1 cellular context compared by ENCODE assay signal in the genomic region with DNA sequence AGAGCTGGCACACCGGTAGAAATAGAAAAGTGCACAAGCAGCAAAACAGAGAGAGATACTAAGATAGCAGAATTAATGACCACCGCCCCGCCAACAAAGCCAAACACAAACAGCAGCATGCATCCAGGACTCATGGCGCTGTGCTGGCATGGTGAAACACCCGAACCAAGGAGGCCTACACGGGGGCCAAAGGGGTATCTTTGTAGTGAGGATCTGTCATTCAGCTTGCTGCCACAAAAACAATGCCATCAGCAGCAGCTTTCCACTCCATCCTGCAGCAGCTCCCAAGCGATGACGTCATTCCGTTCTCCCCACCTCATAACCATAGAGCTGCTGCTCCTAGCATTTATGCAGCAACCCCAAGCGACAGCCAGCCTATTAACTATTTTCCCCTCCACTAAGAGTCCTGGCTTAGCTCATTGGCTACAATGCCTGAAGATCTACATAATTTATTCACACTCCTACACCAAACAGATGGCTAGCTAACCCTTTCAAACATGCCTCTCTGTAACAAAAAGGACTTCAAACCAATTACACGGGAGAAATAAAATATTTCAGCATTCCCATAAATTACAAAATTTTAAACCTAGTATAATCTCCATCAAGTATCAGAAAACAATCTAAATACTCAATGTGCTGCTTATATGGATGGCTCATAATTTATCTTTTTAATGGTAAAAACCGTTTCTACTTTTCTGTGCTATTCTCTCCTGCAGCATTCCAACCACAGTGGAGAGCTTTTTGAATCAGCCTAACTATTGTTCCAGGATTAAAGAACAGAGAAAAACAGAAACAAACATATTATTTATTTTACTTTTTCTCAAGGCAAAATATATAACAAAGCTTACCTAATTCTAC.
A peak's percentile ranks its signal among the peaks of the same experiment; 100 is the strongest.
TF ChIP-seq lines count a peak whose summit lies in the region.

No MANE protein-coding gene starts in this region.

TF ChIP-seq in HEK293, 187 proteins besides CTCF, POLR2A, EP300 and RAD21 (continued from another document and continues in another):
- TF ChIP-seq, protein P1, sequence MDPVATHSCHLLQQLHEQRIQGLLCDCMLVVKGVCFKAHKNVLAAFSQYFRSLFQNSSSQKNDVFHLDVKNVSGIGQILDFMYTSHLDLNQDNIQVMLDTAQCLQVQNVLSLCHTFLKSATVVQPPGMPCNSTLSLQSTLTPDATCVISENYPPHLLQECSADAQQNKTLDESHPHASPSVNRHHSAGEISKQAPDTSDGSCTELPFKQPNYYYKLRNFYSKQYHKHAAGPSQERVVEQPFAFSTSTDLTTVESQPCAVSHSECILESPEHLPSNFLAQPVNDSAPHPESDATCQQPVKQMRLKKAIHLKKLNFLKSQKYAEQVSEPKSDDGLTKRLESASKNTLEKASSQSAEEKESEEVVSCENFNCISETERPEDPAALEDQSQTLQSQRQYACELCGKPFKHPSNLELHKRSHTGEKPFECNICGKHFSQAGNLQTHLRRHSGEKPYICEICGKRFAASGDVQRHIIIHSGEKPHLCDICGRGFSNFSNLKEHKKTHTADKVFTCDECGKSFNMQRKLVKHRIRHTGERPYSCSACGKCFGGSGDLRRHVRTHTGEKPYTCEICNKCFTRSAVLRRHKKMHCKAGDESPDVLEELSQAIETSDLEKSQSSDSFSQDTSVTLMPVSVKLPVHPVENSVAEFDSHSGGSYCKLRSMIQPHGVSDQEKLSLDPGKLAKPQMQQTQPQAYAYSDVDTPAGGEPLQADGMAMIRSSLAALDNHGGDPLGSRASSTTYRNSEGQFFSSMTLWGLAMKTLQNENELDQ (tag by site-specific recombination; IDR thresholded peaks at IDR 0.05; ENCODE audit: low read depth), result no peak; the same call in 1 of the 2 replicates
- TF ChIP-seq ZNF214 (tag by site-specific recombination; IDR thresholded peaks at IDR 0.05; ENCODE audit: borderline replicate concordance) (no peak), ZNF791 (tag by site-specific recombination; IDR thresholded peaks at IDR 0.05) (no peak), ZNF133 (tag by site-specific recombination; IDR thresholded peaks at IDR 0.05) (no peak), MYNN (tag by site-specific recombination; IDR thresholded peaks at IDR 0.05; ENCODE audit: borderline replicate concordance) (peak; percentile 81), ZNF112 (tag by site-specific recombination; IDR thresholded peaks at IDR 0.05) (no peak), ZNF830 (tag by site-specific recombination; IDR thresholded peaks at IDR 0.05; ENCODE audit: low read depth) (no peak), ZNF664 (tag by site-specific recombination; IDR thresholded peaks at IDR 0.05) (peak; percentile 22; the same call in 1 of the 2 replicates), GLIS1 (tag by site-specific recombination; IDR thresholded peaks at IDR 0.05) (peak; percentile 67), ZFP37 (tag by site-specific recombination; IDR thresholded peaks at IDR 0.05) (no peak), ZNF555 (tag by site-specific recombination; conservative IDR thresholded peaks at IDR 0.05) (no peak), ZNF138 (tag by site-specific recombination; IDR thresholded peaks at IDR 0.05; ENCODE audit: borderline replicate concordance) (no peak), KLF8 (tag by site-specific recombination; IDR thresholded peaks at IDR 0.05) (peak; percentile 87), ZEB2 (tag by site-specific recombination; IDR thresholded peaks at IDR 0.05) (peak; percentile 82), ZNF426 (tag by site-specific recombination; IDR thresholded peaks at IDR 0.05) (no peak), ZFP3 (tag by site-specific recombination; IDR thresholded peaks at IDR 0.05; ENCODE audit: low read depth) (no peak), EGR2 (tag by site-specific recombination; IDR thresholded peaks at IDR 0.05; ENCODE audit: low read depth) (0 out of 2 replicates have a peak, but pooled peaks have one; percentile 10), HOXC10 (CRISPR knock-in tag; IDR thresholded peaks at IDR 0.05) (no peak), ZNF707 (tag by site-specific recombination; IDR thresholded peaks at IDR 0.05) (no peak), ZNF623 (tag by site-specific recombination; IDR thresholded peaks at IDR 0.05) (no peak; the same call in 1 of the 2 replicates), ZNF776 (tag by site-specific recombination; IDR thresholded peaks at IDR 0.05; ENCODE audit: borderline replicate concordance) (no peak), ZNF341 (tag by site-specific recombination; IDR thresholded peaks at IDR 0.05; ENCODE audit: low read depth) (peak; percentile 49), ZNF184 (tag by site-specific recombination; IDR thresholded peaks at IDR 0.05) (no peak), ZNF239 (tag by site-specific recombination; IDR thresholded peaks at IDR 0.05) (no peak), ZNF560 (tag by site-specific recombination; IDR thresholded peaks at IDR 0.05; ENCODE audit: borderline replicate concordance) (no peak), ZNF292 (tag by site-specific recombination; IDR thresholded peaks at IDR 0.05; ENCODE audit: borderline replicate concordance, low read depth) (no peak), ZNF211 (tag by site-specific recombination; IDR thresholded peaks at IDR 0.05; ENCODE audit: low read depth) (no peak), ZNF19 (tag by site-specific recombination; IDR thresholded peaks at IDR 0.05; ENCODE audit: low read depth) (no peak), ZNF621 (tag by site-specific recombination; IDR thresholded peaks at IDR 0.05) (no peak), RBAK (tag by site-specific recombination; IDR thresholded peaks at IDR 0.05) (no peak), ZNF37A (tag by site-specific recombination; IDR thresholded peaks at IDR 0.05) (no peak), IKZF3 (tag by site-specific recombination; IDR thresholded peaks at IDR 0.05) (peak; percentile 90), ZNF76 (tag by site-specific recombination; IDR thresholded peaks at IDR 0.05; ENCODE audit: borderline replicate concordance, low read depth) (peak; percentile 73), REPIN1 (tag by site-specific recombination; IDR thresholded peaks at IDR 0.05; ENCODE audit: low read depth) (no peak), ZSCAN23 (tag by site-specific recombination; IDR thresholded peaks at IDR 0.05) (no peak), ZNF202 (tag by site-specific recombination; IDR thresholded peaks at IDR 0.05; ENCODE audit: borderline replicate concordance) (no peak)
- TF ChIP-seq, protein P2, sequence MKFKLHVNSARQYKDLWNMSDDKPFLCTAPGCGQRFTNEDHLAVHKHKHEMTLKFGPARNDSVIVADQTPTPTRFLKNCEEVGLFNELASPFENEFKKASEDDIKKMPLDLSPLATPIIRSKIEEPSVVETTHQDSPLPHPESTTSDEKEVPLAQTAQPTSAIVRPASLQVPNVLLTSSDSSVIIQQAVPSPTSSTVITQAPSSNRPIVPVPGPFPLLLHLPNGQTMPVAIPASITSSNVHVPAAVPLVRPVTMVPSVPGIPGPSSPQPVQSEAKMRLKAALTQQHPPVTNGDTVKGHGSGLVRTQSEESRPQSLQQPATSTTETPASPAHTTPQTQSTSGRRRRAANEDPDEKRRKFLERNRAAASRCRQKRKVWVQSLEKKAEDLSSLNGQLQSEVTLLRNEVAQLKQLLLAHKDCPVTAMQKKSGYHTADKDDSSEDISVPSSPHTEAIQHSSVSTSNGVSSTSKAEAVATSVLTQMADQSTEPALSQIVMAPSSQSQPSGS (tag by site-specific recombination; IDR thresholded peaks at IDR 0.05; ENCODE audit: low read depth), result peak; percentile 100
- TF ChIP-seq, protein P3, sequence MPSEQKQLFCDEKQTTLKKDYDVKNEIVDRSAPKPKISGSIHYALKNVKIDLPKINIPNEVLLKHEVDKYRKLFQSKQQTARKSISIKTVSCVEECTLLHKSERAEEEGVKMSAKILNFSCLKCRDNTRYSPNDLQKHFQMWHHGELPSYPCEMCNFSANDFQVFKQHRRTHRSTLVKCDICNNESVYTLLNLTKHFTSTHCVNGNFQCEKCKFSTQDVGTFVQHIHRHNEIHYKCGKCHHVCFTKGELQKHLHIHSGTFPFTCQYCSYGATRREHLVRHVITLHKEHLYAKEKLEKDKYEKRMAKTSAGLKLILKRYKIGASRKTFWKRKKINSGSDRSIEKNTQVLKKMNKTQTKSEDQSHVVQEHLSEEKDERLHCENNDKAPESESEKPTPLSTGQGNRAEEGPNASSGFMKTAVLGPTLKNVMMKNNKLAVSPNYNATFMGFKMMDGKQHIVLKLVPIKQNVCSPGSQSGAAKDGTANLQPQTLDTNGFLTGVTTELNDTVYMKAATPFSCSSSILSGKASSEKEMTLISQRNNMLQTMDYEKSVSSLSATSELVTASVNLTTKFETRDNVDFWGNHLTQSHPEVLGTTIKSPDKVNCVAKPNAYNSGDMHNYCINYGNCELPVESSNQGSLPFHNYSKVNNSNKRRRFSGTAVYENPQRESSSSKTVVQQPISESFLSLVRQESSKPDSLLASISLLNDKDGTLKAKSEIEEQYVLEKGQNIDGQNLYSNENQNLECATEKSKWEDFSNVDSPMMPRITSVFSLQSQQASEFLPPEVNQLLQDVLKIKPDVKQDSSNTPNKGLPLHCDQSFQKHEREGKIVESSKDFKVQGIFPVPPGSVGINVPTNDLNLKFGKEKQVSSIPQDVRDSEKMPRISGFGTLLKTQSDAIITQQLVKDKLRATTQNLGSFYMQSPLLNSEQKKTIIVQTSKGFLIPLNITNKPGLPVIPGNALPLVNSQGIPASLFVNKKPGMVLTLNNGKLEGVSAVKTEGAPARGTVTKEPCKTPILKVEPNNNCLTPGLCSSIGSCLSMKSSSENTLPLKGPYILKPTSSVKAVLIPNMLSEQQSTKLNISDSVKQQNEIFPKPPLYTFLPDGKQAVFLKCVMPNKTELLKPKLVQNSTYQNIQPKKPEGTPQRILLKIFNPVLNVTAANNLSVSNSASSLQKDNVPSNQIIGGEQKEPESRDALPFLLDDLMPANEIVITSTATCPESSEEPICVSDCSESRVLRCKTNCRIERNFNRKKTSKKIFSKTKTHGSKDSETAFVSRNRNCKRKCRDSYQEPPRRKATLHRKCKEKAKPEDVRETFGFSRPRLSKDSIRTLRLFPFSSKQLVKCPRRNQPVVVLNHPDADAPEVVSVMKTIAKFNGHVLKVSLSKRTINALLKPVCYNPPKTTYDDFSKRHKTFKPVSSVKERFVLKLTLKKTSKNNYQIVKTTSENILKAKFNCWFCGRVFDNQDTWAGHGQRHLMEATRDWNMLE (tag by site-specific recombination; conservative IDR thresholded peaks at IDR 0.05; ENCODE audit: low read depth), result no peak; the same call in 1 of the 2 replicates
- TF ChIP-seq, protein P4, sequence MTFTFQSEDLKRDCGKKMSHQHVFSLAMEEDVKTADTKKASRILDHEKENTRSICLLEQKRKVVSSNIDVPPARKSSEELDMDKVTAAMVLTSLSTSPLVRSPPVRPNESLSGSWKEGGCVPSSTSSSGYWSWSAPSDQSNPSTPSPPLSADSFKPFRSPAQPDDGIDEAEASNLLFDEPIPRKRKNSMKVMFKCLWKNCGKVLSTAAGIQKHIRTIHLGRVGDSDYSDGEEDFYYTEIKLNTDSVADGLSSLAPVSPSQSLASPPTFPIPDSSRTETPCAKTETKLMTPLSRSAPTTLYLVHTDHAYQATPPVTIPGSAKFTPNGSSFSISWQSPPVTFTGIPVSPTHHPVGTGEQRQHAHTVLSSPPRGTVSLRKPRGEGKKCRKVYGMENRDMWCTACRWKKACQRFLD (tag by site-specific recombination; IDR thresholded peaks at IDR 0.05), result no peak
- TF ChIP-seq, protein P5, sequence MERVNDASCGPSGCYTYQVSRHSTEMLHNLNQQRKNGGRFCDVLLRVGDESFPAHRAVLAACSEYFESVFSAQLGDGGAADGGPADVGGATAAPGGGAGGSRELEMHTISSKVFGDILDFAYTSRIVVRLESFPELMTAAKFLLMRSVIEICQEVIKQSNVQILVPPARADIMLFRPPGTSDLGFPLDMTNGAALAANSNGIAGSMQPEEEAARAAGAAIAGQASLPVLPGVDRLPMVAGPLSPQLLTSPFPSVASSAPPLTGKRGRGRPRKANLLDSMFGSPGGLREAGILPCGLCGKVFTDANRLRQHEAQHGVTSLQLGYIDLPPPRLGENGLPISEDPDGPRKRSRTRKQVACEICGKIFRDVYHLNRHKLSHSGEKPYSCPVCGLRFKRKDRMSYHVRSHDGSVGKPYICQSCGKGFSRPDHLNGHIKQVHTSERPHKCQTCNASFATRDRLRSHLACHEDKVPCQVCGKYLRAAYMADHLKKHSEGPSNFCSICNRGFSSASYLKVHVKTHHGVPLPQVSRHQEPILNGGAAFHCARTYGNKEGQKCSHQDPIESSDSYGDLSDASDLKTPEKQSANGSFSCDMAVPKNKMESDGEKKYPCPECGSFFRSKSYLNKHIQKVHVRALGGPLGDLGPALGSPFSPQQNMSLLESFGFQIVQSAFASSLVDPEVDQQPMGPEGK (tag by site-specific recombination; IDR thresholded peaks at IDR 0.05), result peak; percentile 94
- TF ChIP-seq, protein P6, sequence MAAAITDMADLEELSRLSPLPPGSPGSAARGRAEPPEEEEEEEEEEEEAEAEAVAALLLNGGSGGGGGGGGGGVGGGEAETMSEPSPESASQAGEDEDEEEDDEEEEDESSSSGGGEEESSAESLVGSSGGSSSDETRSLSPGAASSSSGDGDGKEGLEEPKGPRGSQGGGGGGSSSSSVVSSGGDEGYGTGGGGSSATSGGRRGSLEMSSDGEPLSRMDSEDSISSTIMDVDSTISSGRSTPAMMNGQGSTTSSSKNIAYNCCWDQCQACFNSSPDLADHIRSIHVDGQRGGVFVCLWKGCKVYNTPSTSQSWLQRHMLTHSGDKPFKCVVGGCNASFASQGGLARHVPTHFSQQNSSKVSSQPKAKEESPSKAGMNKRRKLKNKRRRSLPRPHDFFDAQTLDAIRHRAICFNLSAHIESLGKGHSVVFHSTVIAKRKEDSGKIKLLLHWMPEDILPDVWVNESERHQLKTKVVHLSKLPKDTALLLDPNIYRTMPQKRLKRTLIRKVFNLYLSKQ (tag by site-specific recombination; IDR thresholded peaks at IDR 0.05; ENCODE audit: borderline replicate concordance), result no peak
- TF ChIP-seq, protein P7, sequence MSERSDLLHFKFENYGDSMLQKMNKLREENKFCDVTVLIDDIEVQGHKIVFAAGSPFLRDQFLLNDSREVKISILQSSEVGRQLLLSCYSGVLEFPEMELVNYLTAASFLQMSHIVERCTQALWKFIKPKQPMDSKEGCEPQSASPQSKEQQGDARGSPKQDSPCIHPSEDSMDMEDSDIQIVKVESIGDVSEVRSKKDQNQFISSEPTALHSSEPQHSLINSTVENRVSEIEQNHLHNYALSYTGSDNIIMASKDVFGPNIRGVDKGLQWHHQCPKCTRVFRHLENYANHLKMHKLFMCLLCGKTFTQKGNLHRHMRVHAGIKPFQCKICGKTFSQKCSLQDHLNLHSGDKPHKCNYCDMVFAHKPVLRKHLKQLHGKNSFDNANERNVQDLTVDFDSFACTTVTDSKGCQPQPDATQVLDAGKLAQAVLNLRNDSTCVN (tag by site-specific recombination; optimal IDR thresholded peaks at IDR 0.05), result no peak
- TF ChIP-seq, protein P8, sequence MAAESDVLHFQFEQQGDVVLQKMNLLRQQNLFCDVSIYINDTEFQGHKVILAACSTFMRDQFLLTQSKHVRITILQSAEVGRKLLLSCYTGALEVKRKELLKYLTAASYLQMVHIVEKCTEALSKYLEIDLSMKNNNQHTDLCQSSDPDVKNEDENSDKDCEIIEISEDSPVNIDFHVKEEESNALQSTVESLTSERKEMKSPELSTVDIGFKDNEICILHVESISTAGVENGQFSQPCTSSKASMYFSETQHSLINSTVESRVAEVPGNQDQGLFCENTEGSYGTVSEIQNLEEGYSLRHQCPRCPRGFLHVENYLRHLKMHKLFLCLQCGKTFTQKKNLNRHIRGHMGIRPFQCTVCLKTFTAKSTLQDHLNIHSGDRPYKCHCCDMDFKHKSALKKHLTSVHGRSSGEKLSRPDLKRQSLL (tag by site-specific recombination; IDR thresholded peaks at IDR 0.05), result no peak; the same call in 1 of the 2 replicates
